ENCODE assay signal across 8 cellular contexts in the genomic region with DNA sequence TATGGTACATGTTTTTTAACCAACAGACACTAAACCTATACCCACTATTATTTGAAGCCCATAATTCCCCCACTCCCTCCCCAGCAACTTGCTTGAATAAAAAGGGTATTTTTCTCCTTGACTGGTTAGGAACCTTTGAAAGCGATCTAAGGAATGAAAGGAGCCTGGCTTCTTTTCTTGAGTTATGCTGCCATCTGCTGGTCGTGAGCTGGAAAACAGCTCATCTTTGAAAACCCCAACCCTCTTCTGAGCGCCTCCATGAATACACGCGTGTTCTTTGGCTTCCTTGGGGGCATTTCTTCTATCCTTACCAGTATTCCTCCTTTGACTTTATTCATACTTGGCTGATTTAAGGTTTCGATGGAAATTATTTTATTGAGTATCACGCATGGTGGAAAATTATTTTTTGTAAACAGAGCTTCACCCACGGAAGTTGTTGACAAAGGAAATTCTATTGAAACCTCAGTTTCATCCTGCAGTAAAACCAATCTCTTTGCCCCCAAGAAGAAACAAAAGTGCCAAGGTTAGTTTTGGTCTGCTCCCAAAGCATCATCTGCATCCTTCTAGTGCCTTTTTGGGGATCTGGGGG.
DNase-seq lines count a peak whose midpoint lies in the region; ATAC-seq and TF ChIP-seq lines count a peak whose summit lies in the region.

No MANE protein-coding gene starts in this region.

- H3K9me3 Mint-ChIP-seq in WTC11: peaks cover 14% of the 10 kb centered on the region

- H3K9me3 ChIP-seq in HAP-1: no peaks in the 10 kb centered on the region

- H3K4me1 Mint-ChIP-seq in WTC11: no peaks in the 10 kb centered on the region

- in situ Hi-C loops in Caki2 (cut with HindIII; ENCODE audit: low pct_unique_long_range_greater_than_20kb, low sequenced_read_pairs): no loop called here
- in situ Hi-C loops in HAP-1 (cut with MboI; ENCODE audit: low sequenced_read_pairs): no loop called here

- no peaks in the 10 kb centered on the region for H3K4me1 ChIP-seq in HAP-1

- peak; percentile 69 for TF ChIP-seq CTCF in WTC11 (IDR thresholded peaks at IDR 0.05)

- CTCF ChIA-PET in WTC11 (lab: Charles Lee): interaction anchor here (0.6 to 2.9 kb wide), 34 partner anchors 8 to 435 kb away, joined by 3 to 51 read pairs (median 4); partner anchors contain the start of genes HDDC3, MAN2A2, RCCD1 and UNC45A

- no peak overlapping the region for H3K27ac ChIP-seq in caudate nucleus (ENCODE audit: low read depth, low read length)

- DNase-seq in Caki2 (ENCODE audit: low read depth) (peak; percentile 45), HAP-1 (ENCODE audit: low spot score in 2 of 2) (peak; percentile 58 to 68), NCI-H2171 (lab: John Stamatoyannopoulos, UW) (peak; percentile 62), WTC11 (ENCODE audit: low spot score) (peak; percentile 64), caudate nucleus (lab: John Stamatoyannopoulos, UW) (peak in 46 of 61 donors; percentile 6 to 74 (median 28)), left colon (peak in 1 of 2 donors; percentile 53)
- peak; percentile 49 for DNase-seq in stimulated activated CD4-positive, alpha-beta T cell treated with anti-CD3 and anti-CD28 coated beads, Interleukin-4, amount 100 ng/mL, for 1 hour

- intact Hi-C loops in left colon (cut with DNase I, micrococcal nuclease): loop anchor here in 1 of 2 donors (5.0 kb wide), 1 partner anchor 214 kb away; no protein-coding TSS in a partner anchor

- ATAC-seq in WTC11 (peak; percentile 67; the same call in 1 of the 2 replicates), left colon (peak; percentile 63), GM19395 (IDR thresholded peaks at IDR 0.05; ENCODE audit: unreplicated experiment) (no peak)

- H3K27me3 ChIP-seq in HAP-1 (ENCODE audit: low read depth): no peaks in the 10 kb centered on the region; the same call in 1 of the 2 replicates

- H3K27me3 Mint-ChIP-seq in WTC11 (ENCODE audit: low read depth): peaks cover 13% of the 10 kb centered on the region

- no peaks in the 10 kb centered on the region for H3K36me3 ChIP-seq in HAP-1 (replicated peaks)

- peaks cover 2% of the 10 kb centered on the region for H3K36me3 Mint-ChIP-seq in WTC11

- POLR2A ChIA-PET in WTC11 (lab: Charles Lee): no interaction called here

- H3K4me3 Mint-ChIP-seq in WTC11: no peak overlapping the region

- H3K27ac Mint-ChIP-seq in WTC11: no peak overlapping the region

- H3K4me3 ChIP-seq in HAP-1: no peak overlapping the region

TF ChIP-seq in WTC11, 78 proteins besides CTCF, POLR2A, EP300 and RAD21:
- TF ChIP-seq, protein P1, sequence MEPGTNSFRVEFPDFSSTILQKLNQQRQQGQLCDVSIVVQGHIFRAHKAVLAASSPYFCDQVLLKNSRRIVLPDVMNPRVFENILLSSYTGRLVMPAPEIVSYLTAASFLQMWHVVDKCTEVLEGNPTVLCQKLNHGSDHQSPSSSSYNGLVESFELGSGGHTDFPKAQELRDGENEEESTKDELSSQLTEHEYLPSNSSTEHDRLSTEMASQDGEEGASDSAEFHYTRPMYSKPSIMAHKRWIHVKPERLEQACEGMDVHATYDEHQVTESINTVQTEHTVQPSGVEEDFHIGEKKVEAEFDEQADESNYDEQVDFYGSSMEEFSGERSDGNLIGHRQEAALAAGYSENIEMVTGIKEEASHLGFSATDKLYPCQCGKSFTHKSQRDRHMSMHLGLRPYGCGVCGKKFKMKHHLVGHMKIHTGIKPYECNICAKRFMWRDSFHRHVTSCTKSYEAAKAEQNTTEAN (CRISPR knock-in tag; IDR thresholded peaks at IDR 0.05): no peak
- TF ChIP-seq SMAD4 (CRISPR knock-in tag; IDR thresholded peaks at IDR 0.05) (no peak), ETV6 (CRISPR knock-in tag; IDR thresholded peaks at IDR 0.05) (no peak), NFYB (CRISPR knock-in tag; conservative IDR thresholded peaks at IDR 0.05; ENCODE audit: low read depth) (no peak), HMGA2 (CRISPR knock-in tag; IDR thresholded peaks at IDR 0.05) (no peak), ZNF232 (CRISPR knock-in tag; IDR thresholded peaks at IDR 0.05) (no peak), EMX1 (CRISPR knock-in tag; IDR thresholded peaks at IDR 0.05) (no peak), ZNF396 (CRISPR knock-in tag; IDR thresholded peaks at IDR 0.05; ENCODE audit: borderline replicate concordance) (no peak), NFE2L1 (CRISPR knock-in tag; IDR thresholded peaks at IDR 0.05) (no peak), CREB1 (CRISPR knock-in tag; IDR thresholded peaks at IDR 0.05) (no peak), FOXP1 (CRISPR knock-in tag; IDR thresholded peaks at IDR 0.05; ENCODE audit: borderline replicate concordance) (no peak), MLX (CRISPR knock-in tag; IDR thresholded peaks at IDR 0.05) (no peak)
- TF ChIP-seq, protein P2, sequence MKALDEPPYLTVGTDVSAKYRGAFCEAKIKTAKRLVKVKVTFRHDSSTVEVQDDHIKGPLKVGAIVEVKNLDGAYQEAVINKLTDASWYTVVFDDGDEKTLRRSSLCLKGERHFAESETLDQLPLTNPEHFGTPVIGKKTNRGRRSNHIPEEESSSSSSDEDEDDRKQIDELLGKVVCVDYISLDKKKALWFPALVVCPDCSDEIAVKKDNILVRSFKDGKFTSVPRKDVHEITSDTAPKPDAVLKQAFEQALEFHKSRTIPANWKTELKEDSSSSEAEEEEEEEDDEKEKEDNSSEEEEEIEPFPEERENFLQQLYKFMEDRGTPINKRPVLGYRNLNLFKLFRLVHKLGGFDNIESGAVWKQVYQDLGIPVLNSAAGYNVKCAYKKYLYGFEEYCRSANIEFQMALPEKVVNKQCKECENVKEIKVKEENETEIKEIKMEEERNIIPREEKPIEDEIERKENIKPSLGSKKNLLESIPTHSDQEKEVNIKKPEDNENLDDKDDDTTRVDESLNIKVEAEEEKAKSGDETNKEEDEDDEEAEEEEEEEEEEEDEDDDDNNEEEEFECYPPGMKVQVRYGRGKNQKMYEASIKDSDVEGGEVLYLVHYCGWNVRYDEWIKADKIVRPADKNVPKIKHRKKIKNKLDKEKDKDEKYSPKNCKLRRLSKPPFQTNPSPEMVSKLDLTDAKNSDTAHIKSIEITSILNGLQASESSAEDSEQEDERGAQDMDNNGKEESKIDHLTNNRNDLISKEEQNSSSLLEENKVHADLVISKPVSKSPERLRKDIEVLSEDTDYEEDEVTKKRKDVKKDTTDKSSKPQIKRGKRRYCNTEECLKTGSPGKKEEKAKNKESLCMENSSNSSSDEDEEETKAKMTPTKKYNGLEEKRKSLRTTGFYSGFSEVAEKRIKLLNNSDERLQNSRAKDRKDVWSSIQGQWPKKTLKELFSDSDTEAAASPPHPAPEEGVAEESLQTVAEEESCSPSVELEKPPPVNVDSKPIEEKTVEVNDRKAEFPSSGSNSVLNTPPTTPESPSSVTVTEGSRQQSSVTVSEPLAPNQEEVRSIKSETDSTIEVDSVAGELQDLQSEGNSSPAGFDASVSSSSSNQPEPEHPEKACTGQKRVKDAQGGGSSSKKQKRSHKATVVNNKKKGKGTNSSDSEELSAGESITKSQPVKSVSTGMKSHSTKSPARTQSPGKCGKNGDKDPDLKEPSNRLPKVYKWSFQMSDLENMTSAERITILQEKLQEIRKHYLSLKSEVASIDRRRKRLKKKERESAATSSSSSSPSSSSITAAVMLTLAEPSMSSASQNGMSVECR (CRISPR knock-in tag; IDR thresholded peaks at IDR 0.05; ENCODE audit: borderline replicate concordance): no peak
- TF ChIP-seq, protein P3, sequence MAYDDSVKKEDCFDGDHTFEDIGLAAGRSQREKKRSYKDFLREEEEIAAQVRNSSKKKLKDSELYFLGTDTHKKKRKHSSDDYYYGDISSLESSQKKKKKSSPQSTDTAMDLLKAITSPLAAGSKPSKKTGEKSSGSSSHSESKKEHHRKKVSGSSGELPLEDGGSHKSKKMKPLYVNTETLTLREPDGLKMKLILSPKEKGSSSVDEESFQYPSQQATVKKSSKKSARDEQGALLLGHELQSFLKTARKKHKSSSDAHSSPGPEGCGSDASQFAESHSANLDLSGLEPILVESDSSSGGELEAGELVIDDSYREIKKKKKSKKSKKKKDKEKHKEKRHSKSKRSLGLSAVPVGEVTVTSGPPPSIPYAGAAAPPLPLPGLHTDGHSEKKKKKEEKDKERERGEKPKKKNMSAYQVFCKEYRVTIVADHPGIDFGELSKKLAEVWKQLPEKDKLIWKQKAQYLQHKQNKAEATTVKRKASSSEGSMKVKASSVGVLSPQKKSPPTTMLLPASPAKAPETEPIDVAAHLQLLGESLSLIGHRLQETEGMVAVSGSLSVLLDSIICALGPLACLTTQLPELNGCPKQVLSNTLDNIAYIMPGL (CRISPR knock-in tag; IDR thresholded peaks at IDR 0.05): no peak
